21 cellular contexts compared by ENCODE assay signal in the genomic region with DNA sequence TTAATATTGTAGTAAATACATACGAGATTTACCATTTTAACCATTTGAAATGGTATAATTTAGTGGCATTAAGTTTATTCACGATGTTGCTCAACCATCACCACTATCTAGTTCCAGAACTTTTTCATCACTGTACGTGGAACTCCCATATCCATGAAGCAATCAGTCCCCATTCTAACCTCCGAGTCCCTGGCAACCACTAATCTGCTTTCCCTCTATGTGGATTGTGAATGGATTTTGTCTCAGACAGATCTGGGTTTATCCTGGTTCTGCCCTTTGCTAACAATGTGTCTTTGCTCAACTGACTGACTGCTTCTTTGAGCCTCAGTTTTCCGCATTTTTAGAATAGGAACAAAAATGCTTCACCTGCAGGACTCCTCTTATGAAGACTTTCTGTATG. TPM values are rescaled to one million over a fixed set of nuclear protein-coding genes. Genes with fewer than 3 reads are reported as not detected.
A peak's percentile ranks its signal among the peaks of the same experiment; 100 is the strongest.
DNase-seq lines count a peak whose midpoint lies in the region; ATAC-seq and TF ChIP-seq lines count a peak whose summit lies in the region.
"Had no signal": no experiment of that assay in that cellular context is flagged by ENCODE, and none has a peak within 500 bp of the region (broad histone marks: within the 10 kb centered on the region; RNA-seq: fewer than 3 reads in every experiment).

No MANE protein-coding gene starts in this region.

- H3K9me3 Mint-ChIP-seq in endodermal cell (no peaks in the 10 kb centered on the region), nephron progenitor cell (no peaks in the 10 kb centered on the region)
- H3K9me3 Mint-ChIP-seq: CD14-positive monocyte; CD4-positive, alpha-beta T cell; CD8-positive, alpha-beta memory T cell; HFFc6 had no signal

- H3K4me3 ChIP-seq in endodermal cell (ENCODE audit: low read length), result peak overlapping the region; percentile 53
- peak overlapping the region in 2 of 3 donors; percentile 26 to 31 for H3K4me3 ChIP-seq in liver (ENCODE audit: low read depth in 1 of 3, low read length in 3 of 3)
- H3K4me3 ChIP-seq: A549; BLaER1 treated with 17β-estradiol and CSF1 and Interleukin-3, amounts not matched to agents 10 nM and 100 nM; HAP-1 had no signal

- H3K9me3 ChIP-seq in endodermal cell (ENCODE audit: control insufficient read depth, low read length) (no peaks in the 10 kb centered on the region), liver (ENCODE audit: control insufficient read depth in 4 of 4, low read length in 3 of 4) (no peaks in the 10 kb centered on the region)
- H3K9me3 ChIP-seq: A549; BE2C; BLaER1 treated with 17β-estradiol and CSF1 and Interleukin-3, amounts not matched to agents 10 nM and 100 nM; HAP-1 had no signal

- H3K27ac ChIP-seq in endodermal cell (ENCODE audit: low read depth, low read length) (no peak overlapping the region), liver (ENCODE audit: low read depth in 1 of 2, low read length in 2 of 2) (peak overlapping the region; percentile 89 to 95)
- H3K27ac ChIP-seq: A549; BLaER1 treated with 17β-estradiol and CSF1 and Interleukin-3, amounts not matched to agents 10 nM and 100 nM had no signal

- no peak for ATAC-seq in HG02973 (IDR thresholded peaks at IDR 0.05; ENCODE audit: unreplicated experiment)
- ATAC-seq in GM21717 (IDR thresholded peaks at IDR 0.05; ENCODE audit: unreplicated experiment), result no peak
- ATAC-seq: A549 had no signal

- H3K27ac Mint-ChIP-seq in endodermal cell, result no peak overlapping the region
- no peak overlapping the region for H3K27ac Mint-ChIP-seq in nephron progenitor cell
- H3K27ac Mint-ChIP-seq: CD4-positive, alpha-beta T cell; CD8-positive, alpha-beta memory T cell; HFFc6 had no signal

- H3K9ac ChIP-seq in endodermal cell (ENCODE audit: extremely low read depth, low read length, poor library complexity, severe bottlenecking) (no peak overlapping the region), liver (ENCODE audit: low read depth in 1 of 2, low read length in 2 of 2) (no peak overlapping the region)
- H3K9ac ChIP-seq: BLaER1 treated with 17β-estradiol and CSF1 and Interleukin-3, amounts not matched to agents 10 nM and 100 nM had no signal

- H3K36me3 ChIP-seq in endodermal cell (ENCODE audit: control insufficient read depth, insufficient read depth, low read length) (no peaks in the 10 kb centered on the region), liver (ENCODE audit: control insufficient read depth in 4 of 4, insufficient read depth in 3 of 4, low read depth in 1 of 4, low read length in 3 of 4) (no peaks in the 10 kb centered on the region)
- H3K36me3 ChIP-seq: BE2C, HAP-1 had no signal

- 85% methylated on average over 4 of the region's 5 CpGs; no CpG with 5 or more reads in 1 of the 2 experiments for WGBS in endodermal cell (ENCODE audit: insufficient coverage in 1 of 2, insufficient read length in 1 of 2), 2 experiments
- 44% methylated on average over 5 of the region's 5 CpGs for WGBS in liver

- H3K4me1 ChIP-seq in endodermal cell (ENCODE audit: control insufficient read depth, insufficient read depth, low read length) (peaks cover 2% of the 10 kb centered on the region), liver (ENCODE audit: control insufficient read depth in 4 of 4, insufficient read depth in 4 of 4, low read length in 3 of 4) (peaks cover 6 to 60% (median 50%) of the 10 kb centered on the region in 4 donors)
- H3K4me1 ChIP-seq: A549, BE2C, HAP-1 had no signal

- H3K27me3 ChIP-seq in endodermal cell (ENCODE audit: control insufficient read depth, insufficient read depth, low read length, poor library complexity, severe bottlenecking) (no peaks in the 10 kb centered on the region), liver (ENCODE audit: control insufficient read depth in 4 of 4, insufficient read depth in 4 of 4, low read length in 3 of 4) (no peaks in the 10 kb centered on the region)
- H3K27me3 ChIP-seq: BE2C; BLaER1 treated with 17β-estradiol and CSF1 and Interleukin-3, amounts not matched to agents 10 nM and 100 nM had no signal

- DNase-seq in NCI-H82 (lab: John Stamatoyannopoulos, UW) (peak; percentile 89), endodermal cell (no peak), nephron progenitor cell (no peak), activated T-cell treated with anti-CD3 and anti-CD28 coated beads for 4 hours (no peak)
- DNase-seq: 8988T; AML-193; BE2C; CD4-positive, alpha-beta T cell; CD8-positive, alpha-beta memory T cell; DMS53; DMS79 treated with DMSO at 0.1 percent for 48 hours; GF-D8; GOT3; HFFc6 had no signal

- H3K4me3 Mint-ChIP-seq in endodermal cell, result no peak overlapping the region
- H3K4me3 Mint-ChIP-seq in nephron progenitor cell, result no peak overlapping the region
- H3K4me3 Mint-ChIP-seq: CD14-positive monocyte; CD4-positive, alpha-beta T cell; CD8-positive, alpha-beta memory T cell; HFFc6 had no signal

- TF ChIP-seq RAD21 in liver (IDR thresholded peaks at IDR 0.05), result peak; percentile 12 to 31

- H3K4me1 Mint-ChIP-seq in endodermal cell (peaks cover 7% of the 10 kb centered on the region), nephron progenitor cell (no peaks in the 10 kb centered on the region)

- TF ChIP-seq CTCF in endodermal cell (conservative IDR thresholded peaks at IDR 0.05) (no peak), liver (IDR thresholded peaks at IDR 0.05; ENCODE audit: low read depth, low read length, missing input control) (no peak), nephron progenitor cell (IDR thresholded peaks at IDR 0.05) (no peak)

- H3K36me3 Mint-ChIP-seq in endodermal cell (ENCODE audit: low read depth), result no peaks in the 10 kb centered on the region
- H3K36me3 Mint-ChIP-seq in nephron progenitor cell (ENCODE audit: low read depth), result no peaks in the 10 kb centered on the region

- H3K27me3 Mint-ChIP-seq in endodermal cell (ENCODE audit: insufficient read depth) (no peaks in the 10 kb centered on the region), nephron progenitor cell (ENCODE audit: low read depth, poor library complexity) (no peaks in the 10 kb centered on the region)
- H3K27me3 Mint-ChIP-seq: CD4-positive, alpha-beta T cell; CD8-positive, alpha-beta memory T cell had no signal

TF ChIP-seq in liver, 16 proteins besides CTCF, POLR2A, EP300 and RAD21 (continues in another document):
- no peak for TF ChIP-seq TAF1 (conservative IDR thresholded peaks at IDR 0.05)
- no peak for TF ChIP-seq FOXA1 (IDR thresholded peaks at IDR 0.05)
- peak in 1 of 2 donors; percentile 54 for TF ChIP-seq RXRA (IDR thresholded peaks at IDR 0.05)
- TF ChIP-seq, protein P1, sequence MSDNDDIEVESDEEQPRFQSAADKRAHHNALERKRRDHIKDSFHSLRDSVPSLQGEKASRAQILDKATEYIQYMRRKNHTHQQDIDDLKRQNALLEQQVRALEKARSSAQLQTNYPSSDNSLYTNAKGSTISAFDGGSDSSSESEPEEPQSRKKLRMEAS (IDR thresholded peaks at IDR 0.05), result peak; percentile 17
- TF ChIP-seq FOXA2 (IDR thresholded peaks at IDR 0.05), result peak; percentile 10
- TF ChIP-seq HNF4G (IDR thresholded peaks at IDR 0.05), result no peak
- no peak for TF ChIP-seq HNF4A (conservative IDR thresholded peaks at IDR 0.05)
- TF ChIP-seq, protein P2, sequence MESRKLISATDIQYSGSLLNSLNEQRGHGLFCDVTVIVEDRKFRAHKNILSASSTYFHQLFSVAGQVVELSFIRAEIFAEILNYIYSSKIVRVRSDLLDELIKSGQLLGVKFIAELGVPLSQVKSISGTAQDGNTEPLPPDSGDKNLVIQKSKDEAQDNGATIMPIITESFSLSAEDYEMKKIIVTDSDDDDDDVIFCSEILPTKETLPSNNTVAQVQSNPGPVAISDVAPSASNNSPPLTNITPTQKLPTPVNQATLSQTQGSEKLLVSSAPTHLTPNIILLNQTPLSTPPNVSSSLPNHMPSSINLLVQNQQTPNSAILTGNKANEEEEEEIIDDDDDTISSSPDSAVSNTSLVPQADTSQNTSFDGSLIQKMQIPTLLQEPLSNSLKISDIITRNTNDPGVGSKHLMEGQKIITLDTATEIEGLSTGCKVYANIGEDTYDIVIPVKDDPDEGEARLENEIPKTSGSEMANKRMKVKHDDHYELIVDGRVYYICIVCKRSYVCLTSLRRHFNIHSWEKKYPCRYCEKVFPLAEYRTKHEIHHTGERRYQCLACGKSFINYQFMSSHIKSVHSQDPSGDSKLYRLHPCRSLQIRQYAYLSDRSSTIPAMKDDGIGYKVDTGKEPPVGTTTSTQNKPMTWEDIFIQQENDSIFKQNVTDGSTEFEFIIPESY (IDR thresholded peaks at IDR 0.05), result no peak
- TF ChIP-seq, protein P3, sequence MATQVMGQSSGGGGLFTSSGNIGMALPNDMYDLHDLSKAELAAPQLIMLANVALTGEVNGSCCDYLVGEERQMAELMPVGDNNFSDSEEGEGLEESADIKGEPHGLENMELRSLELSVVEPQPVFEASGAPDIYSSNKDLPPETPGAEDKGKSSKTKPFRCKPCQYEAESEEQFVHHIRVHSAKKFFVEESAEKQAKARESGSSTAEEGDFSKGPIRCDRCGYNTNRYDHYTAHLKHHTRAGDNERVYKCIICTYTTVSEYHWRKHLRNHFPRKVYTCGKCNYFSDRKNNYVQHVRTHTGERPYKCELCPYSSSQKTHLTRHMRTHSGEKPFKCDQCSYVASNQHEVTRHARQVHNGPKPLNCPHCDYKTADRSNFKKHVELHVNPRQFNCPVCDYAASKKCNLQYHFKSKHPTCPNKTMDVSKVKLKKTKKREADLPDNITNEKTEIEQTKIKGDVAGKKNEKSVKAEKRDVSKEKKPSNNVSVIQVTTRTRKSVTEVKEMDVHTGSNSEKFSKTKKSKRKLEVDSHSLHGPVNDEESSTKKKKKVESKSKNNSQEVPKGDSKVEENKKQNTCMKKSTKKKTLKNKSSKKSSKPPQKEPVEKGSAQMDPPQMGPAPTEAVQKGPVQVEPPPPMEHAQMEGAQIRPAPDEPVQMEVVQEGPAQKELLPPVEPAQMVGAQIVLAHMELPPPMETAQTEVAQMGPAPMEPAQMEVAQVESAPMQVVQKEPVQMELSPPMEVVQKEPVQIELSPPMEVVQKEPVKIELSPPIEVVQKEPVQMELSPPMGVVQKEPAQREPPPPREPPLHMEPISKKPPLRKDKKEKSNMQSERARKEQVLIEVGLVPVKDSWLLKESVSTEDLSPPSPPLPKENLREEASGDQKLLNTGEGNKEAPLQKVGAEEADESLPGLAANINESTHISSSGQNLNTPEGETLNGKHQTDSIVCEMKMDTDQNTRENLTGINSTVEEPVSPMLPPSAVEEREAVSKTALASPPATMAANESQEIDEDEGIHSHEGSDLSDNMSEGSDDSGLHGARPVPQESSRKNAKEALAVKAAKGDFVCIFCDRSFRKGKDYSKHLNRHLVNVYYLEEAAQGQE (IDR thresholded peaks at IDR 0.05), result no peak
- TF ChIP-seq JUND (IDR thresholded peaks at IDR 0.05), result peak in 1 of 2 donors; percentile 12
- TF ChIP-seq EGR1 (IDR thresholded peaks at IDR 0.05; ENCODE audit: low read depth in 2 of 2), result no peak
- peak; percentile 57 for TF ChIP-seq YY1 (IDR thresholded peaks at IDR 0.05)

RNA-seq across cellular contexts. Expression of a gene that starts 51.4 kb away (rescaled TPM):
- total RNA-seq in endodermal cell, result 10 to 100 TPM in 1 of 2 donors, 1 to 10 TPM in 1; 9.6 to 15.3 TPM
- polyA plus RNA-seq in endodermal cell (2013, experiment 1 of 2), result 6.4 TPM
- 6.0 TPM for polyA plus RNA-seq in endodermal cell (2013, experiment 2 of 2)
- 10 to 100 TPM; 11.3 to 40.6 TPM for total RNA-seq in liver
- 1 to 10 TPM; 6.8 to 9.6 TPM for polyA plus RNA-seq in liver
